ENCODE assay signal across 10 cellular contexts in genomic region chr20:21315138-21315537, GRCh38. TPM values are rescaled to one million over a fixed set of nuclear protein-coding genes. Genes with fewer than 3 reads are reported as not detected.
DNase-seq lines count a peak whose midpoint lies in the region; TF ChIP-seq lines count a peak whose summit lies in the region.
"Had no signal": no experiment of that assay in that cellular context is flagged by ENCODE, and none has a peak within 500 bp of the region (broad histone marks: within the 10 kb centered on the region; RNA-seq: fewer than 3 reads in every experiment).

No MANE protein-coding gene starts in this region.

- TF ChIP-seq CTCF in mammary epithelial cell (conservative IDR thresholded peaks at IDR 0.05 in 1 of 2, IDR thresholded peaks at IDR 0.05 in 1 of 2; ENCODE audit: extremely low read depth in 1 of 2, insufficient read depth in 1 of 2, low read depth in 1 of 2, low read length in 2 of 2), result no peak
- TF ChIP-seq CTCF in spleen (IDR thresholded peaks at IDR 0.05 in 8 of 11, conservative IDR thresholded peaks at IDR 0.05 in 3 of 11), result no peak

- no peaks in the 10 kb centered on the region for H3K9me3 ChIP-seq in mammary epithelial cell (replicated peaks; ENCODE audit: insufficient read depth, low read length)
- peaks cover 0 to 15% (median 9%) of the 10 kb centered on the region in 8 donors for H3K9me3 ChIP-seq in spleen

- peak; percentile 6 for DNase-seq in activated naive CD4-positive, alpha-beta T cell treated with Interleukin-2 at 50 U/mL for 16 hours
- DNase-seq in activated naive CD4-positive, alpha-beta T cell treated with anti-CD3 and anti-CD28 coated beads, Interleukin-2, amount 50 U/mL, for 16 hours, result no peak
- DNase-seq in KBM-7 (peak; percentile 15), mammary epithelial cell (peak; percentile 94), spleen (no peak), NCI-H128 (lab: John Stamatoyannopoulos, UW; ENCODE audit: unreplicated experiment) (no peak), KG1 (lab: John Stamatoyannopoulos, UW) (no peak), ACHN (no peak)
- DNase-seq: effector CD8-positive, alpha-beta T cell had no signal

- peaks cover 99% of the 10 kb centered on the region for H3K79me2 ChIP-seq in mammary epithelial cell (ENCODE audit: insufficient read depth, low read length)

- intact Hi-C loops in mammary epithelial cell (cut with micrococcal nuclease), result loop anchor here (1.0 kb wide), 1 partner anchor 8 kb away; no protein-coding TSS in a partner anchor
- intact Hi-C loops in spleen (cut with DNase I; ENCODE audit: low total_unique reads), result no loop called here

- H3K4me3 ChIP-seq in mammary epithelial cell (replicated peaks in 1 of 3; ENCODE audit: insufficient read depth in 1 of 3, low read depth in 2 of 3, low read length in 3 of 3) (no peak overlapping the region), spleen (no peak overlapping the region)

- CTCF ChIA-PET in mammary epithelial cell (lab: Charles Lee; ENCODE audit: low non-redundant PET), result no interaction called here

- H3K9ac ChIP-seq in mammary epithelial cell (ENCODE audit: insufficient read depth, low read length), result no peak overlapping the region
- H3K9ac ChIP-seq: parathyroid adenoma had no signal

- dilution Hi-C loops in mammary epithelial cell (cut with HindIII; ENCODE audit: low sequenced_read_pairs), result no loop called here

- in situ Hi-C loops in KBM-7 (cut with MboI; ENCODE audit: low pct_unique_long_range_greater_than_20kb, low sequenced_read_pairs) (no loop called here), mammary epithelial cell (cut with MboI; ENCODE audit: low sequenced_read_pairs in 2 of 2) (loop anchor here in 1 of 2 donors (25.0 kb wide), 1 partner anchor 1278 kb away; no protein-coding TSS in a partner anchor), ACHN (cut with HindIII; ENCODE audit: low pct_ligation_motif_present, low pct_unique_long_range_greater_than_20kb, low sequenced_read_pairs) (no loop called here)

- H3K36me3 ChIP-seq in mammary epithelial cell (ENCODE audit: insufficient read depth, low read length) (no peaks in the 10 kb centered on the region), spleen (peaks cover 0 to 5% (median 0%) of the 10 kb centered on the region in 6 donors)

- H2AFZ ChIP-seq in mammary epithelial cell (ENCODE audit: low read depth, low read length), result no peak overlapping the region
- H2AFZ ChIP-seq: parathyroid adenoma had no signal

- peak overlapping the region; percentile 52 for H3K4me2 ChIP-seq in mammary epithelial cell (ENCODE audit: insufficient read depth, low read depth, low read length)

- no peak for TF ChIP-seq POLR2A in spleen (IDR thresholded peaks at IDR 0.05)

- H3K27me3 ChIP-seq in mammary epithelial cell (ENCODE audit: insufficient read depth, low read length) (no peaks in the 10 kb centered on the region), spleen (replicated peaks in 1 of 7) (no peaks in the 10 kb centered on the region)

- peaks cover 2% of the 10 kb centered on the region for H4K20me1 ChIP-seq in mammary epithelial cell (ENCODE audit: insufficient read depth, low read length)

- WGBS in mammary epithelial cell (ENCODE audit: low coverage, missing lambda C conversion rate), result 35% methylated on average over 4 of the region's 4 CpGs
- 36 to 53% (median 44%) methylated on average over 4 of the region's 4 CpGs for WGBS in spleen, 5 donors

- H3K4me1 ChIP-seq in mammary epithelial cell (ENCODE audit: insufficient read depth, low read length), result peaks cover 18% of the 10 kb centered on the region
- peaks cover 9 to 93% (median 61%) of the 10 kb centered on the region in 6 donors for H3K4me1 ChIP-seq in spleen
- H3K4me1 ChIP-seq: parathyroid adenoma had no signal

- no TSS peak for BruUV-seq in mammary epithelial cell (replicated peaks; lab: Mats Ljungman, UMichigan)

- H3K27ac ChIP-seq in mammary epithelial cell (ENCODE audit: insufficient read depth, low read depth, low read length) (peak overlapping the region; percentile 62), spleen (peak overlapping the region in 5 of 8 donors; percentile 16 to 70 (median 55))
- H3K27ac ChIP-seq: parathyroid adenoma had no signal

RNA-seq across cellular contexts. Expression of gene XRN2, which starts 12.0 kb away (rescaled TPM):
- 10 to 100 TPM; 64.9 to 70.8 TPM for total RNA-seq in mammary epithelial cell
- polyA plus RNA-seq in mammary epithelial cell, result 57.0 TPM
- 61.2 TPM for polyA minus RNA-seq in mammary epithelial cell
- total RNA-seq in spleen, result 10 to 100 TPM; 54.9 to 92.6 (median 66.2) TPM
- 10 to 100 TPM; 19.3 to 27.5 (median 20.2) TPM for polyA plus RNA-seq in spleen

Comparison
In these comparisons a context has a peak if more than half of its experiments do, and no peak if none do; other contexts are left out.
1. DNase-seq: peak in activated naive CD4-positive, alpha-beta T cell treated with Interleukin-2 at 50 U/mL for 16 hours (single experiment), KBM-7 (single experiment) and mammary epithelial cell (single experiment); none in activated naive CD4-positive, alpha-beta T cell treated with anti-CD3 and anti-CD28 coated beads, Interleukin-2, amount 50 U/mL, for 16 hours (single experiment), spleen (single experiment), NCI-H128 (single experiment), KG1 (single experiment) and ACHN (single experiment).